In genomic region chr11:125499563-125499962, GRCh38 we compare ENCODE assay signal across 25 cellular contexts. TPM values are rescaled to one million over a fixed set of nuclear protein-coding genes. Genes with fewer than 3 reads are reported as not detected.
"Had no signal": no experiment of that assay in that cellular context is flagged by ENCODE, and none has a peak within 500 bp of the region (broad histone marks: within the 10 kb centered on the region; RNA-seq: fewer than 3 reads in every experiment).

No MANE protein-coding gene starts in this region.

- H3K4me1 ChIP-seq: parathyroid adenoma, psoas muscle, uterus had no signal

- H3K9ac ChIP-seq: parathyroid adenoma had no signal

- H3K4me3 ChIP-seq: ovary, psoas muscle, stomach, thoracic aorta, thyroid gland, tibial nerve, upper lobe of right lung, uterus had no signal

- H2AFZ ChIP-seq: parathyroid adenoma had no signal

- ATAC-seq: naive thymus-derived CD8-positive, alpha-beta T cell; natural killer cell treated with Interleukin-12 subunit alpha and Interleukin-12 subunit beta and Interleukin-15 and Interleukin-18, amount 100 ng/mL, for 72 hours; psoas muscle; right cardiac atrium; sciatic nerve; stimulated activated effector memory CD8-positive, alpha-beta T cell treated with anti-CD3 and anti-CD28 coated beads, Interleukin-12 subunit alpha, Interleukin-12 subunit beta, amount 100 ng/mL, for 72 hours; stimulated activated naive B cell treated with anti-CD40 and anti-IgM and Interleukin-4, amounts not matched to agents 10 μg/mL and 1 μg/mL and 100 μg/mL, for 72 hours; upper lobe of right lung had no signal

- FAIRE-seq: small intestine had no signal

- DNase-seq: naive B cell; naive thymus-derived CD8-positive, alpha-beta T cell; nephron progenitor cell; occipital lobe; ovary; posterior cingulate gyrus; psoas muscle; right cardiac atrium; small intestine; stimulated activated CD4-positive, alpha-beta T cell treated with anti-CD3 and anti-CD28 coated beads, Interleukin-15, amount 100 ng/mL, for 24 hours; stimulated activated CD4-positive, alpha-beta T cell treated with anti-CD3 and anti-CD28 coated beads, Interleukin-2, amount 100 ng/mL, for 24 hours; stimulated activated CD4-positive, alpha-beta T cell treated with anti-CD3 and anti-CD28 coated beads, Interleukin-2, amount 100 ng/mL, for 48 hours; stimulated activated CD4-positive, alpha-beta T cell treated with anti-CD3 and anti-CD28 coated beads, Interleukin-4, amount 100 ng/mL, for 24 hours; stimulated activated naive B cell treated with anti-CD40 and anti-IgM and Interleukin-4, amounts not matched to agents 10 μg/mL and 1 μg/mL and 100 μg/mL, for 72 hours; stimulated activated naive CD4-positive, alpha-beta T cell treated with Interleukin-2 at 50 U/mL for 16 hours; stomach; thyroid gland; upper lobe of right lung; uterus had no signal

- H3K27ac ChIP-seq: ovary, parathyroid adenoma, psoas muscle, stomach, thoracic aorta, thyroid gland, tibial nerve, upper lobe of right lung, uterus had no signal

- H3K36me3 ChIP-seq: ovary, stomach, thoracic aorta, thyroid gland, tibial nerve, upper lobe of right lung, uterus had no signal

- H3K9me3 ChIP-seq: ovary, psoas muscle, stomach, thoracic aorta, thyroid gland, tibial nerve, upper lobe of right lung, uterus had no signal

- H3K79me2 ChIP-seq: parathyroid adenoma had no signal

- H3K27me3 ChIP-seq: ovary, thyroid gland, uterus had no signal

RNA-seq across cellular contexts. Expression of gene FEZ1, which starts 3.5 kb away (rescaled TPM):
- total RNA-seq: naive thymus-derived CD8-positive, alpha-beta T cell had no signal
